Comparison of ENCODE assay signal across 18 cellular contexts in genomic region chr10:103706760-103707159, GRCh38.
"Had no signal": no experiment of that assay in that cellular context is flagged by ENCODE, and none has a peak within 500 bp of the region (broad histone marks: within the 10 kb centered on the region; RNA-seq: fewer than 3 reads in every experiment).

No MANE protein-coding gene starts in this region.

- H3K36me3 ChIP-seq: heart left ventricle, tibial nerve, uterus had no signal

- H3K27ac ChIP-seq: body of pancreas, epithelial cell of prostate, heart left ventricle, uterus had no signal

- H3K4me3 ChIP-seq: body of pancreas, heart left ventricle, lung, tibial nerve, uterus had no signal

- FAIRE-seq: frontal cortex had no signal

- DNase-seq: activated B cell treated with CpG ODN at 0.5 μM for 24 hours; activated CD4-positive, alpha-beta T cell treated with anti-CD3 and anti-CD28 coated beads, Interleukin-2, amount 10 ng/mL, durations not matched to agents 24 days and 14 days; activated CD8-positive, alpha-beta memory T cell treated with anti-CD3 and anti-CD28 coated beads, Interleukin-2, amount 50 U/mL, for 4 hours; activated CD8-positive, alpha-beta T cell treated with anti-CD3 and anti-CD28 coated beads, Interleukin-2, amount 10 ng/mL, durations not matched to agents 7 days and 5 days; activated naive CD8-positive, alpha-beta T cell treated with anti-CD3 and anti-CD28 coated beads for 36 hours; activated T-cell treated with anti-CD3 and anti-CD28 coated beads, Interleukin-2, amount 50 U/mL, for 72 hours; body of pancreas; central memory CD4-positive, alpha-beta T cell; effector memory CD8-positive, alpha-beta T cell; heart left ventricle; left colon; naive B cell; stimulated activated CD4-positive, alpha-beta T cell treated with anti-CD3 and anti-CD28 coated beads, Interleukin-2, amount 100 ng/mL, for 48 hours; uterus had no signal

- H3K9me3 ChIP-seq: body of pancreas, heart left ventricle, tibial nerve, uterus had no signal

- H3K4me1 ChIP-seq: body of pancreas, uterus had no signal

- H3K27me3 ChIP-seq: body of pancreas, heart left ventricle, tibial nerve, uterus had no signal
